ENCODE assay signal across 10 cellular contexts in genomic region chr2:147364597-147364996, GRCh38.
A peak's percentile ranks its signal among the peaks of the same experiment; 100 is the strongest.
DNase-seq lines count a peak whose midpoint lies in the region; ATAC-seq and TF ChIP-seq lines count a peak whose summit lies in the region.
"Had no signal": no experiment of that assay in that cellular context is flagged by ENCODE, and none has a peak within 500 bp of the region (broad histone marks: within the 10 kb centered on the region; RNA-seq: fewer than 3 reads in every experiment).

No MANE protein-coding gene starts in this region.

- no peak overlapping the region for H3K4me3 Mint-ChIP-seq in osteocyte (ENCODE audit: unreplicated experiment)

- no peaks in the 10 kb centered on the region for H3K36me3 Mint-ChIP-seq in osteocyte (ENCODE audit: unreplicated experiment)

- no peaks in the 10 kb centered on the region for H3K9me3 ChIP-seq in psoas muscle
- H3K9me3 ChIP-seq: spleen, thoracic aorta had no signal

- peaks cover 3% of the 10 kb centered on the region for H3K27me3 Mint-ChIP-seq in osteocyte (ENCODE audit: unreplicated experiment)

- H3K27me3 ChIP-seq in psoas muscle (ENCODE audit: insufficient read depth in 3 of 3, low read length in 2 of 3) = no peaks in the 10 kb centered on the region
- H3K27me3 ChIP-seq: spleen had no signal

- intact Hi-C loops in psoas muscle (cut with DNase I) = no loop called here

- no peaks in the 10 kb centered on the region for H3K36me3 ChIP-seq in psoas muscle (ENCODE audit: insufficient read depth in 1 of 2, low read depth in 1 of 2)
- H3K36me3 ChIP-seq: spleen, thoracic aorta had no signal

- TF ChIP-seq CTCF in osteocyte (IDR thresholded peaks at IDR 0.05) = no peak
- no peak for TF ChIP-seq CTCF in psoas muscle (IDR thresholded peaks at IDR 0.05)

- H3K4me3 ChIP-seq in psoas muscle = no peak overlapping the region
- H3K4me3 ChIP-seq: spleen, thoracic aorta had no signal

- peaks cover 4% of the 10 kb centered on the region for H3K4me1 Mint-ChIP-seq in osteocyte (ENCODE audit: unreplicated experiment)

- WGBS in psoas muscle, 3 donors = 43 to 56% (median 51%) methylated on average over 3 of the region's 3 CpGs

- no peak overlapping the region for H3K27ac Mint-ChIP-seq in osteocyte (ENCODE audit: unreplicated experiment)

- DNase-seq in DMS53 (lab: John Stamatoyannopoulos, UW) = peak; percentile 10
- DNase-seq in DMS53 treated with DMSO at 0.1 percent for 48 hours (lab: John Stamatoyannopoulos, UW; ENCODE audit: unreplicated experiment) = no peak
- DNase-seq in NCI-H1436 (lab: John Stamatoyannopoulos, UW) = peak; percentile 21
- no peak for DNase-seq in left lobe of liver (ENCODE audit: low spot score)
- DNase-seq in osteocyte (ENCODE audit: extremely low spot score, unreplicated experiment) = no peak
- no peak for DNase-seq in psoas muscle
- DNase-seq in NCI-H1930 (lab: John Stamatoyannopoulos, UW) = no peak
- DNase-seq: spleen had no signal

- H3K4me1 ChIP-seq in psoas muscle = peaks cover 5% of the 10 kb centered on the region

- ATAC-seq in GM19395 (IDR thresholded peaks at IDR 0.05; ENCODE audit: unreplicated experiment) (peak; percentile 54), left lobe of liver (peak; percentile 79), psoas muscle (no peak)

- no peaks in the 10 kb centered on the region for H3K9me3 Mint-ChIP-seq in osteocyte (ENCODE audit: unreplicated experiment)

- no peak overlapping the region for H3K27ac ChIP-seq in psoas muscle
- H3K27ac ChIP-seq: spleen, thoracic aorta had no signal

Comparison
In these comparisons a context has a peak if more than half of its experiments do, and no peak if none do; other contexts are left out.
1. DNase-seq: peak in DMS53 (single experiment) and NCI-H1436 (single experiment); none in DMS53 treated with DMSO at 0.1 percent for 48 hours (single experiment), left lobe of liver (single experiment), osteocyte (single experiment), psoas muscle (0 of 2) and NCI-H1930 (0 of 2).
2. ATAC-seq: peak in GM19395 (single experiment) and left lobe of liver (single experiment); none in psoas muscle (0 of 4).